Comparison of ENCODE assay signal across 1 cellular context in genomic region chr7:130734525-130735272, GRCh38.
TF ChIP-seq lines count a peak whose summit lies in the region.

No MANE protein-coding gene starts in this region.

TF ChIP-seq in WTC11, 78 proteins besides CTCF, POLR2A, EP300 and RAD21 (continued from another document):
- TF ChIP-seq, protein P1, sequence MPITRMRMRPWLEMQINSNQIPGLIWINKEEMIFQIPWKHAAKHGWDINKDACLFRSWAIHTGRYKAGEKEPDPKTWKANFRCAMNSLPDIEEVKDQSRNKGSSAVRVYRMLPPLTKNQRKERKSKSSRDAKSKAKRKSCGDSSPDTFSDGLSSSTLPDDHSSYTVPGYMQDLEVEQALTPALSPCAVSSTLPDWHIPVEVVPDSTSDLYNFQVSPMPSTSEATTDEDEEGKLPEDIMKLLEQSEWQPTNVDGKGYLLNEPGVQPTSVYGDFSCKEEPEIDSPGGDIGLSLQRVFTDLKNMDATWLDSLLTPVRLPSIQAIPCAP (CRISPR knock-in tag; IDR thresholded peaks at IDR 0.05), result no peak
- no peak for TF ChIP-seq TCF7 (CRISPR knock-in tag; IDR thresholded peaks at IDR 0.05; ENCODE audit: low read depth)
